Comparison of ENCODE assay signal across 1 cellular context in genomic region chr21:36235058-36235582, GRCh38.
A peak's percentile ranks its signal among the peaks of the same experiment; 100 is the strongest.
TF ChIP-seq lines count a peak whose summit lies in the region.

No MANE protein-coding gene starts in this region.

TF ChIP-seq in HepG2, 621 proteins besides CTCF, POLR2A, EP300 and RAD21 (continued from another document and continues in another):
- no peak for TF ChIP-seq GRHL1 (CRISPR knock-in tag; conservative IDR thresholded peaks at IDR 0.05)
- TF ChIP-seq ZSCAN29 (CRISPR knock-in tag; conservative IDR thresholded peaks at IDR 0.05): no peak
- TF ChIP-seq ZNF251 (CRISPR knock-in tag; IDR thresholded peaks at IDR 0.05): no peak
- 0 out of 4 replicates have a peak, but pooled peaks of 1 of the 2 experiments have one; percentile 35 for TF ChIP-seq KLF16 (CRISPR knock-in tag; IDR thresholded peaks at IDR 0.05)
- no peak; the same call in 1 of the 2 replicates for TF ChIP-seq SMYD3 (CRISPR knock-in tag; IDR thresholded peaks at IDR 0.05)
- no peak for TF ChIP-seq HBP1 (CRISPR knock-in tag; IDR thresholded peaks at IDR 0.05; ENCODE audit: low read depth)
- TF ChIP-seq SKI (IDR thresholded peaks at IDR 0.05; ENCODE audit: partially characterized antibody): peak; percentile 94
- TF ChIP-seq ZNF318 (CRISPR knock-in tag; IDR thresholded peaks at IDR 0.05): no peak
- TF ChIP-seq SIN3A (IDR thresholded peaks at IDR 0.05; ENCODE audit: borderline replicate concordance, low read depth, low read length): 0 out of 2 replicates have a peak, but pooled peaks have one; percentile 48
- no peak for TF ChIP-seq ZZZ3 (CRISPR knock-in tag; IDR thresholded peaks at IDR 0.05; ENCODE audit: borderline replicate concordance)
- TF ChIP-seq EZH2 (conservative IDR thresholded peaks at IDR 0.05; ENCODE audit: low read depth, low read length): no peak
- peak; percentile 55; the same call in 1 of the 2 replicates for TF ChIP-seq CEBPG (CRISPR knock-in tag; IDR thresholded peaks at IDR 0.05)
- TF ChIP-seq HNRNPK (IDR thresholded peaks at IDR 0.05; ENCODE audit: low read depth, low read length, poor library complexity, severe bottlenecking): no peak
- TF ChIP-seq ZNF484 (CRISPR knock-in tag; IDR thresholded peaks at IDR 0.05; ENCODE audit: borderline replicate concordance, low read depth): no peak
- peak; percentile 32; the same call in 1 of the 2 replicates for TF ChIP-seq ZBTB33 (CRISPR knock-in tag; IDR thresholded peaks at IDR 0.05)
- no peak for TF ChIP-seq MYNN (CRISPR knock-in tag; IDR thresholded peaks at IDR 0.05; ENCODE audit: low read depth)
- TF ChIP-seq ZNF253 (CRISPR knock-in tag; IDR thresholded peaks at IDR 0.05; ENCODE audit: borderline replicate concordance): no peak
- no peak for TF ChIP-seq ZNF850 (CRISPR knock-in tag; conservative IDR thresholded peaks at IDR 0.05)
- no peak for TF ChIP-seq SRSF1 (optimal IDR thresholded peaks at IDR 0.05; ENCODE audit: low read depth, low read length)
- TF ChIP-seq NR0B2 (CRISPR knock-in tag; IDR thresholded peaks at IDR 0.05): no peak
- no peak for TF ChIP-seq ZNF777 (CRISPR knock-in tag; IDR thresholded peaks at IDR 0.05)
- no peak for TF ChIP-seq MXD1 (CRISPR knock-in tag; IDR thresholded peaks at IDR 0.05)
- TF ChIP-seq PRPF4 (IDR thresholded peaks at IDR 0.05; ENCODE audit: low read depth, low read length, poor library complexity, severe bottlenecking): no peak
- TF ChIP-seq NFYC (CRISPR knock-in tag; IDR thresholded peaks at IDR 0.05): no peak
- 0 out of 2 replicates have a peak, but pooled peaks have one; percentile 33 for TF ChIP-seq MYPOP (CRISPR knock-in tag; IDR thresholded peaks at IDR 0.05)
- peak; percentile 32; the same call in 1 of the 2 replicates for TF ChIP-seq ZNF460 (CRISPR knock-in tag; IDR thresholded peaks at IDR 0.05; ENCODE audit: borderline replicate concordance)
- TF ChIP-seq TOPORS (CRISPR knock-in tag; IDR thresholded peaks at IDR 0.05): no peak
- no peak for TF ChIP-seq ZNF512B (CRISPR knock-in tag; IDR thresholded peaks at IDR 0.05; ENCODE audit: borderline replicate concordance)
- TF ChIP-seq ZNF264 (CRISPR knock-in tag; IDR thresholded peaks at IDR 0.05): peak; percentile 65; the same call in 1 of the 2 replicates
- TF ChIP-seq ZNF276 (CRISPR knock-in tag; IDR thresholded peaks at IDR 0.05; ENCODE audit: low read depth): no peak
- no peak for TF ChIP-seq ZNF296 (CRISPR knock-in tag; conservative IDR thresholded peaks at IDR 0.05)
- TF ChIP-seq CREB1 (IDR thresholded peaks at IDR 0.05): no peak
- TF ChIP-seq CREB1 (CRISPR knock-in tag; IDR thresholded peaks at IDR 0.05): peak; percentile 62; the same call in 1 of the 2 replicates
- no peak for TF ChIP-seq LBX2 (CRISPR knock-in tag; IDR thresholded peaks at IDR 0.05; ENCODE audit: borderline replicate concordance)
- TF ChIP-seq ZFYVE20 (CRISPR knock-in tag; IDR thresholded peaks at IDR 0.05; ENCODE audit: borderline replicate concordance, low read depth): no peak
- TF ChIP-seq MAF1 (CRISPR knock-in tag; IDR thresholded peaks at IDR 0.05; ENCODE audit: borderline replicate concordance): no peak
- no peak for TF ChIP-seq NFIB (CRISPR knock-in tag; IDR thresholded peaks at IDR 0.05; ENCODE audit: borderline replicate concordance)
- TF ChIP-seq SP5 (CRISPR knock-in tag; IDR thresholded peaks at IDR 0.05; ENCODE audit: borderline replicate concordance, low read depth): peak; percentile 67
- peak; percentile 73; the same call in 1 of the 2 replicates for TF ChIP-seq ZNF772 (CRISPR knock-in tag; IDR thresholded peaks at IDR 0.05)
- no peak for TF ChIP-seq NFE2 (CRISPR knock-in tag; IDR thresholded peaks at IDR 0.05)
